Comparison of ENCODE assay signal across 15 cellular contexts in genomic region chr15:39819449-39820016, GRCh38. TPM values are rescaled to one million over a fixed set of nuclear protein-coding genes. Genes with fewer than 3 reads are reported as not detected.
DNase-seq lines count a peak whose midpoint lies in the region; ATAC-seq and TF ChIP-seq lines count a peak whose summit lies in the region.
"Had no signal": no experiment of that assay in that cellular context is flagged by ENCODE, and none has a peak within 500 bp of the region (broad histone marks: within the 10 kb centered on the region; RNA-seq: fewer than 3 reads in every experiment).

No MANE protein-coding gene starts in this region.

- ATAC-seq in left ventricle myocardium superior: peak; percentile 18
- no peak for ATAC-seq in left lung
- ATAC-seq in GM18868 (IDR thresholded peaks at IDR 0.05; ENCODE audit: unreplicated experiment): no peak
- ATAC-seq: HCT116 had no signal

- H3K9me3 Mint-ChIP-seq in glutamatergic neuron (ENCODE audit: unreplicated experiment): no peaks in the 10 kb centered on the region
- no peaks in the 10 kb centered on the region for H3K9me3 Mint-ChIP-seq in T-helper 2 cell treated with Interferon-gamma antibody and Interleukin-4, amounts not matched to agents 5 μg/mL and 100 μg/mL, for 36 hours

- H3K4me3 ChIP-seq in right atrium auricular region (no peak overlapping the region), testis (no peak overlapping the region), left lung (no peak overlapping the region)
- H3K4me3 ChIP-seq: BLaER1 treated with 17β-estradiol and CSF1 and Interleukin-3, amounts not matched to agents 10 nM and 100 nM had no signal

- H3K27me3 ChIP-seq in right atrium auricular region (no peaks in the 10 kb centered on the region), testis (no peaks in the 10 kb centered on the region), left lung (no peaks in the 10 kb centered on the region)
- H3K27me3 ChIP-seq: BLaER1 treated with 17β-estradiol and CSF1 and Interleukin-3, amounts not matched to agents 10 nM and 100 nM had no signal

- peaks cover 13% of the 10 kb centered on the region for H3K4me1 Mint-ChIP-seq in glutamatergic neuron (ENCODE audit: low read depth, unreplicated experiment)
- no peaks in the 10 kb centered on the region for H3K4me1 Mint-ChIP-seq in T-helper 2 cell treated with Interferon-gamma antibody and Interleukin-4, amounts not matched to agents 5 μg/mL and 100 μg/mL, for 36 hours (ENCODE audit: low read depth)
- H3K4me1 Mint-ChIP-seq: CD4-positive, CD25-positive, alpha-beta regulatory T cell; IgD-negative memory B cell had no signal

- no peak overlapping the region for H3K27ac ChIP-seq in right atrium auricular region
- H3K27ac ChIP-seq in testis: peak overlapping the region; percentile 19 to 57
- no peak overlapping the region for H3K27ac ChIP-seq in left lung

- H3K9me3 ChIP-seq in right atrium auricular region (no peaks in the 10 kb centered on the region), testis (no peaks in the 10 kb centered on the region), left lung (no peaks in the 10 kb centered on the region)

- H3K36me3 ChIP-seq in right atrium auricular region (no peaks in the 10 kb centered on the region), testis (ENCODE audit: low read depth, missing control alignments) (no peaks in the 10 kb centered on the region), left lung (no peaks in the 10 kb centered on the region)

- DNase-seq in left ventricle myocardium superior (no peak), right atrium auricular region (ENCODE audit: low spot score) (no peak), NCI-H2227 treated with DMSO at 0.1 percent for 48 hours (lab: John Stamatoyannopoulos, UW) (peak; percentile 85), glutamatergic neuron (no peak), testis (no peak), left lung (no peak)
- DNase-seq in T-helper 2 cell treated with Interferon-gamma antibody and Interleukin-4, amounts not matched to agents 5 μg/mL and 100 μg/mL, for 36 hours (ENCODE audit: low spot score): no peak
- DNase-seq: ACHN; CD4-positive, CD25-positive, alpha-beta regulatory T cell; DMS53; GF-D8 had no signal

- peaks cover 4% of the 10 kb centered on the region for H3K36me3 Mint-ChIP-seq in glutamatergic neuron (ENCODE audit: unreplicated experiment)
- no peaks in the 10 kb centered on the region for H3K36me3 Mint-ChIP-seq in T-helper 2 cell treated with Interferon-gamma antibody and Interleukin-4, amounts not matched to agents 5 μg/mL and 100 μg/mL, for 36 hours (ENCODE audit: low read depth)
- H3K36me3 Mint-ChIP-seq: CD4-positive, CD25-positive, alpha-beta regulatory T cell; IgD-negative memory B cell had no signal

- H3K4me1 ChIP-seq in right atrium auricular region (no peaks in the 10 kb centered on the region), testis (peaks cover 18% of the 10 kb centered on the region), left lung (no peaks in the 10 kb centered on the region)

- intact Hi-C loops in left ventricle myocardium superior (cut with micrococcal nuclease) (no loop called here), testis (cut with DNase I; ENCODE audit: low total_unique reads) (no loop called here), left lung (cut with DNase I) (no loop called here)

- TF ChIP-seq CTCF in right atrium auricular region (IDR thresholded peaks at IDR 0.05) (no peak), glutamatergic neuron (IDR thresholded peaks at IDR 0.05; ENCODE audit: partially characterized antibody, unreplicated experiment) (no peak), testis (IDR thresholded peaks at IDR 0.05) (no peak), left lung (IDR thresholded peaks at IDR 0.05) (no peak)

- no peak for TF ChIP-seq POLR2A in testis (IDR thresholded peaks at IDR 0.05)

- WGBS in testis, 2 donors: 53 to 59% methylated on average over 3 of the region's 3 CpGs

- no peak overlapping the region for H3K27ac Mint-ChIP-seq in glutamatergic neuron (ENCODE audit: unreplicated experiment)
- no peak overlapping the region for H3K27ac Mint-ChIP-seq in T-helper 2 cell treated with Interferon-gamma antibody and Interleukin-4, amounts not matched to agents 5 μg/mL and 100 μg/mL, for 36 hours
- H3K27ac Mint-ChIP-seq: CD4-positive, CD25-positive, alpha-beta regulatory T cell; IgD-negative memory B cell had no signal

- peak overlapping the region; percentile 9 for H3K4me3 Mint-ChIP-seq in glutamatergic neuron (ENCODE audit: unreplicated experiment)
- H3K4me3 Mint-ChIP-seq in T-helper 2 cell treated with Interferon-gamma antibody and Interleukin-4, amounts not matched to agents 5 μg/mL and 100 μg/mL, for 36 hours: no peak overlapping the region
- H3K4me3 Mint-ChIP-seq: CD4-positive, CD25-positive, alpha-beta regulatory T cell; IgD-negative memory B cell had no signal

- H3K27me3 Mint-ChIP-seq in glutamatergic neuron (ENCODE audit: unreplicated experiment): peaks cover 2% of the 10 kb centered on the region
- H3K27me3 Mint-ChIP-seq in T-helper 2 cell treated with Interferon-gamma antibody and Interleukin-4, amounts not matched to agents 5 μg/mL and 100 μg/mL, for 36 hours (ENCODE audit: low read depth): peaks cover 13% of the 10 kb centered on the region

RNA-seq across cellular contexts. Expression of gene FSIP1, which starts 36.9 kb away (rescaled TPM):
- total RNA-seq in left ventricle myocardium superior (1.0 TPM), right atrium auricular region (under 1 TPM in 1 of 2 donors, not detected in 1; 0.24 TPM), glutamatergic neuron (ENCODE audit: unreplicated experiment) (1.5 TPM), testis (1 to 10 TPM; 5.8 to 8.2 TPM), left lung (under 1 TPM; 0.38 to 0.81 TPM)
- polyA plus RNA-seq in testis (ENCODE audit: insufficient read depth, low read depth, low replicate concordance): 11.2 TPM

Comparison
In these comparisons a context has a peak if more than half of its experiments do, and no peak if none do; other contexts are left out.
1. H3K27ac ChIP-seq: peak in testis (2 of 2); none in right atrium auricular region (0 of 2) and left lung (0 of 2).